Comparison of ENCODE assay signal across 9 cellular contexts in the genomic region with DNA sequence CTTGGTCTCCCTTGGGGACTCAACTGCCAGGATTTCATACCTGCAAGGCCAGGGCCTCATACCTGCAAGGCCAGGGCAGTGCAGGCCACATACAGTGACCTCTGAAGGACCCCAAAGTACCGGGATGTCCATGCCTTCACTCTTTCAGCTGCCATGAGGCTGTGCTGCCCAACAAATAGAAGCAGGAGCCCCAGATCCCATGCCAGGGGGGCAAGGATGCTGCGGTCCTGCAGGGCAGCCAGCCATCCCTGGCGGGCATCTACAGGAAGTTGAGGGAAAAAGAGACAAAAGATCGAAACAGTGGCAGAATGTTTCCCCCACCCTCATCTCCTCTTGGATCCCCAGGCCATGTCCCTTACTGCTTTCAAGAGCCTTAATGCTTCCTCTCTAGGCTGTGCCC. TPM values are rescaled to one million over a fixed set of nuclear protein-coding genes. Genes with fewer than 3 reads are reported as not detected.
A peak's percentile ranks its signal among the peaks of the same experiment; 100 is the strongest.
DNase-seq lines count a peak whose midpoint lies in the region; ATAC-seq and TF ChIP-seq lines count a peak whose summit lies in the region.
"Had no signal": no experiment of that assay in that cellular context is flagged by ENCODE, and none has a peak within 500 bp of the region (broad histone marks: within the 10 kb centered on the region; RNA-seq: fewer than 3 reads in every experiment).

No MANE protein-coding gene starts in this region.

- peaks cover 38% of the 10 kb centered on the region for H3K4me1 ChIP-seq in Panc1 (ENCODE audit: control insufficient read depth, insufficient read depth, low read length)
- H3K4me1 ChIP-seq in parathyroid adenoma = peaks cover 8% of the 10 kb centered on the region

- CTCF ChIA-PET in Calu3 (lab: Charles Lee) = interaction anchor here (1.2 kb wide), 1 partner anchor 11 kb away, joined by 3 read pairs; no protein-coding TSS in a partner anchor
- CTCF ChIA-PET in Panc1 (lab: Charles Lee) = interaction anchor here (0.7 kb wide), 1 partner anchor 112 kb away, joined by 3 read pairs; no protein-coding TSS in a partner anchor

- H3K4me3 Mint-ChIP-seq in Calu3 (ENCODE audit: low read depth, unreplicated experiment) = peak overlapping the region; percentile 74

- peak overlapping the region; percentile 94 for H3K4me2 ChIP-seq in parathyroid adenoma (ENCODE audit: low read length)

- peak overlapping the region; percentile 19 for H3K27ac Mint-ChIP-seq in Calu3 (ENCODE audit: unreplicated experiment)

- H3K9ac ChIP-seq in parathyroid adenoma = no peak overlapping the region

- H2AFZ ChIP-seq in parathyroid adenoma = no peak overlapping the region

- POLR2A ChIA-PET in Panc1 (lab: Charles Lee) = no interaction called here

- H3K36me3 Mint-ChIP-seq in Calu3 (ENCODE audit: insufficient read depth, unreplicated experiment) = peaks cover 55% of the 10 kb centered on the region

- H3K27ac ChIP-seq in Panc1 (ENCODE audit: low read length) (peak overlapping the region; percentile 87), parathyroid adenoma (no peak overlapping the region)

- no peaks in the 10 kb centered on the region for H3K9me3 Mint-ChIP-seq in Calu3 (ENCODE audit: low read depth, unreplicated experiment)

- TF ChIP-seq CTCF in Calu3 (IDR thresholded peaks at IDR 0.05; ENCODE audit: unreplicated experiment) (no peak), Panc1 (IDR thresholded peaks at IDR 0.05) (no peak), epithelial cell of proximal tubule (conservative IDR thresholded peaks at IDR 0.05; ENCODE audit: low read depth, low read length) (no peak), parathyroid adenoma (IDR thresholded peaks at IDR 0.05) (no peak)

- peak overlapping the region; percentile 56 to 86 for H3K4me3 ChIP-seq in Panc1 (ENCODE audit: low read depth in 2 of 2, low read length in 2 of 2)
- H3K4me3 ChIP-seq in epithelial cell of proximal tubule (ENCODE audit: low read depth, low read length) = peak overlapping the region; percentile 82
- no peak overlapping the region for H3K4me3 ChIP-seq in parathyroid adenoma (ENCODE audit: low read depth, low read length)

- intact Hi-C loops in Calu3 (cut with micrococcal nuclease; ENCODE audit: unreplicated experiment) = no loop called here
- intact Hi-C loops in Panc1 (cut with micrococcal nuclease; ENCODE audit: unreplicated experiment) = no loop called here

- H3K79me2 ChIP-seq in parathyroid adenoma = no peaks in the 10 kb centered on the region

- H3K9me3 ChIP-seq in Panc1 (ENCODE audit: control insufficient read depth, insufficient read depth, low read depth, low read length) (no peaks in the 10 kb centered on the region), parathyroid adenoma (ENCODE audit: control insufficient read depth, low read length) (no peaks in the 10 kb centered on the region)

- no peaks in the 10 kb centered on the region for H3K27me3 Mint-ChIP-seq in Calu3 (ENCODE audit: unreplicated experiment)

- ATAC-seq in Panc1 (no peak), GM21528 (IDR thresholded peaks at IDR 0.05; ENCODE audit: low FRiP score, unreplicated experiment) (no peak), HG02588 (IDR thresholded peaks at IDR 0.05; ENCODE audit: unreplicated experiment) (no peak)

- peaks cover 69% of the 10 kb centered on the region for H3K4me1 Mint-ChIP-seq in Calu3 (ENCODE audit: low read depth, unreplicated experiment)

- H3K36me3 ChIP-seq in Panc1 (ENCODE audit: control insufficient read depth, insufficient read depth, low read length) (no peaks in the 10 kb centered on the region), parathyroid adenoma (ENCODE audit: control insufficient read depth, insufficient read depth, low read length) (no peaks in the 10 kb centered on the region)

- in situ Hi-C loops in Panc1 (cut with HindIII; ENCODE audit: low pct_unique_long_range_greater_than_20kb, low sequenced_read_pairs) = no loop called here

- BruUV-seq in Calu3 (replicated peaks; lab: Mats Ljungman, UMichigan) = no TSS peak
- no TSS peak for BruUV-seq in Panc1 (replicated peaks; lab: Mats Ljungman, UMichigan)

- DNase-seq in Calu3 (no peak), Panc1 (ENCODE audit: low read depth, low spot score) (no peak), epithelial cell of proximal tubule (ENCODE audit: low read depth) (no peak), LoVo (ENCODE audit: low spot score) (no peak), DMS53 treated with DMSO at 0.1 percent for 48 hours (lab: John Stamatoyannopoulos, UW; ENCODE audit: unreplicated experiment) (no peak)
- DNase-seq: stimulated activated CD4-positive, alpha-beta T cell treated with anti-CD3 and anti-CD28 coated beads, Interleukin-12 subunit alpha, Interleukin-12 subunit beta, amount 100 ng/mL, for 4 hours had no signal

- H3K27me3 ChIP-seq in Panc1 (ENCODE audit: control insufficient read depth, insufficient read depth, low read length) (no peaks in the 10 kb centered on the region), parathyroid adenoma (ENCODE audit: control insufficient read depth, insufficient read depth, low read length) (no peaks in the 10 kb centered on the region)

RNA-seq across cellular contexts. Expression of gene NRM, which starts 0.8 kb away (rescaled TPM):
- 22.8 and 30.2 TPM in 2 replicates for total RNA-seq in Calu3 (2022)
- 21.9 TPM for total RNA-seq in Panc1 (2021; ENCODE audit: unreplicated experiment)
- polyA plus RNA-seq in Panc1 (2012; ENCODE audit: insufficient read length) = 26.9 TPM
- 20.4 and 22.5 TPM in 2 replicates for total RNA-seq in epithelial cell of proximal tubule

RNA-seq across cellular contexts. Expression of gene PPP1R18, which starts 3.5 kb away (rescaled TPM):
- total RNA-seq in Calu3 (2022) (22.0 and 28.2 TPM in 2 replicates), Panc1 (2021; ENCODE audit: unreplicated experiment) (55.3 TPM), epithelial cell of proximal tubule (66.5 and 77.3 TPM in 2 replicates)
- 40.1 TPM for polyA plus RNA-seq in Panc1 (2012; ENCODE audit: insufficient read length)

RNA-seq across cellular contexts. Expression of gene DHX16, which starts 17.2 kb away (rescaled TPM):
- total RNA-seq in Calu3 (2022) = 51.6 and 55.6 TPM in 2 replicates
- 44.5 TPM for total RNA-seq in Panc1 (2021; ENCODE audit: unreplicated experiment)
- 56.6 TPM for polyA plus RNA-seq in Panc1 (2012; ENCODE audit: insufficient read length)
- 41.5 and 52.0 TPM in 2 replicates for total RNA-seq in epithelial cell of proximal tubule

RNA-seq across cellular contexts. Expression of gene MDC1, which starts 27.1 kb away (rescaled TPM):
- total RNA-seq in Calu3 (2022) (62.4 and 66.6 TPM in 2 replicates), Panc1 (2021; ENCODE audit: unreplicated experiment) (68.6 TPM), epithelial cell of proximal tubule (11.4 and 20.7 TPM in 2 replicates)
- 36.0 TPM for polyA plus RNA-seq in Panc1 (2012; ENCODE audit: insufficient read length)

RNA-seq across cellular contexts. Expression of gene TUBB, which starts 30.2 kb away (rescaled TPM):
- total RNA-seq in Calu3 (2022) (967 and 1,123 TPM in 2 replicates), Panc1 (2021; ENCODE audit: unreplicated experiment) (853 TPM), epithelial cell of proximal tubule (1,157 and 1,940 TPM in 2 replicates)
- polyA plus RNA-seq in Panc1 (2012; ENCODE audit: insufficient read length) = 1,083 TPM
